In the genomic region with DNA sequence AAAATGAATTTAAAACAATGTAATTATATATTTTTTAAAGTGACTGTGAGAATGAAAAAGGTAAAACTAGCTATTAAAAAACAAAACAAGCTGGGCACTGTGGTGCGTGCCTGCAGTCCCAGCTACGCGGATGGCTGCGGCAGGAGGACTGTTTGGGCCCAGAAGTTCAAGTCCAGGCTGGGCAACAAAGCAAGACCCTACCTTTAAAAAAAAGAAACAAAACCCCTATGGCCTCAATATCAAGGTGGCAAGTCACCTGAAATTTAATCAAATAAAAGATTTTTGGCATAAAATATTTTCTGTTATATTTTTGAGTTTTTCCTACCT, we compare ENCODE assay signal across 15 cellular contexts. TPM values are rescaled to one million over a fixed set of nuclear protein-coding genes. Genes with fewer than 3 reads are reported as not detected.
DNase-seq lines count a peak whose midpoint lies in the region; ATAC-seq and TF ChIP-seq lines count a peak whose summit lies in the region.
"Had no signal": no experiment of that assay in that cellular context is flagged by ENCODE, and none has a peak within 500 bp of the region (broad histone marks: within the 10 kb centered on the region; RNA-seq: fewer than 3 reads in every experiment).

No MANE protein-coding gene starts in this region.

- H3K4me1 Mint-ChIP-seq in stimulated activated memory B cell treated with anti-CD40 and anti-IgM and Interleukin-4, amounts not matched to agents 10 μg/mL and 1 μg/mL and 100 μg/mL, for 72 hours = peaks cover 27% of the 10 kb centered on the region
- H3K4me1 Mint-ChIP-seq: mesothelial cell of epicardium had no signal

- no peaks in the 10 kb centered on the region for H3K9me3 Mint-ChIP-seq in stimulated activated memory B cell treated with anti-CD40 and anti-IgM and Interleukin-4, amounts not matched to agents 10 μg/mL and 1 μg/mL and 100 μg/mL, for 72 hours
- H3K9me3 Mint-ChIP-seq: mesothelial cell of epicardium had no signal

- peaks cover 50% of the 10 kb centered on the region for H3K36me3 Mint-ChIP-seq in stimulated activated memory B cell treated with anti-CD40 and anti-IgM and Interleukin-4, amounts not matched to agents 10 μg/mL and 1 μg/mL and 100 μg/mL, for 72 hours

- no peak for TF ChIP-seq POLR2A in prostate gland (IDR thresholded peaks at IDR 0.05)
- TF ChIP-seq POLR2A in suprapubic skin (IDR thresholded peaks at IDR 0.05) = no peak

- peak overlapping the region; percentile 72 for H3K27ac Mint-ChIP-seq in stimulated activated memory B cell treated with anti-CD40 and anti-IgM and Interleukin-4, amounts not matched to agents 10 μg/mL and 1 μg/mL and 100 μg/mL, for 72 hours
- H3K27ac Mint-ChIP-seq: mesothelial cell of epicardium had no signal

- no peak for TF ChIP-seq EP300 in suprapubic skin (IDR thresholded peaks at IDR 0.05)

- H3K9me3 ChIP-seq in right cardiac atrium (ENCODE audit: control insufficient read depth, low read length) (no peaks in the 10 kb centered on the region), prostate gland (no peaks in the 10 kb centered on the region), suprapubic skin (no peaks in the 10 kb centered on the region)
- H3K9me3 ChIP-seq: A549, uterus had no signal

- H3K27ac ChIP-seq in right cardiac atrium (ENCODE audit: low read length) (peak overlapping the region; percentile 58), prostate gland (no peak overlapping the region), suprapubic skin (no peak overlapping the region)
- H3K27ac ChIP-seq: A549, uterus had no signal

- H3K4me1 ChIP-seq in right cardiac atrium (ENCODE audit: control insufficient read depth, insufficient read depth, low read length) (no peaks in the 10 kb centered on the region), prostate gland (replicated peaks) (no peaks in the 10 kb centered on the region), suprapubic skin (no peaks in the 10 kb centered on the region)
- H3K4me1 ChIP-seq: A549, uterus had no signal

- H3K4me3 Mint-ChIP-seq in stimulated activated memory B cell treated with anti-CD40 and anti-IgM and Interleukin-4, amounts not matched to agents 10 μg/mL and 1 μg/mL and 100 μg/mL, for 72 hours = no peak overlapping the region
- H3K4me3 Mint-ChIP-seq: mesothelial cell of epicardium had no signal

- TF ChIP-seq CTCF in prostate gland (IDR thresholded peaks at IDR 0.05) (no peak), suprapubic skin (IDR thresholded peaks at IDR 0.05) (no peak)

- no peak overlapping the region for H3K4me3 ChIP-seq in right cardiac atrium (ENCODE audit: low read length)
- no peak overlapping the region for H3K4me3 ChIP-seq in prostate gland
- no peak overlapping the region for H3K4me3 ChIP-seq in suprapubic skin
- H3K4me3 ChIP-seq: A549, uterus had no signal

- ATAC-seq in right cardiac atrium = no peak
- no peak for ATAC-seq in left ventricle myocardium superior
- peak; percentile 17 for ATAC-seq in HG02588 (IDR thresholded peaks at IDR 0.05; ENCODE audit: unreplicated experiment)
- ATAC-seq in HG03378 (IDR thresholded peaks at IDR 0.05; ENCODE audit: unreplicated experiment) = peak; percentile 21
- peak; percentile 56 for ATAC-seq in stimulated activated memory B cell treated with anti-CD40 and anti-IgM and Interleukin-4, amounts not matched to agents 10 μg/mL and 1 μg/mL and 100 μg/mL, for 72 hours
- ATAC-seq: A549 had no signal

- DNase-seq in right cardiac atrium (no peak), left ventricle myocardium superior (no peak), prostate gland (ENCODE audit: low spot score) (no peak), NCI-H187 (lab: John Stamatoyannopoulos, UW) (no peak), suprapubic skin (ENCODE audit: low spot score in 2 of 2) (no peak)
- DNase-seq: activated T-cell treated with anti-CD3 and anti-CD28 coated beads, Interleukin-2, amount 50 U/mL, for 48 hours; NCI-H2107; stimulated activated CD8-positive, alpha-beta memory T cell treated with anti-CD3 and anti-CD28 coated beads, Interleukin-4, amount 100 ng/mL, for 48 hours; SW 1271; uterus had no signal

- no peaks in the 10 kb centered on the region for H3K27me3 Mint-ChIP-seq in stimulated activated memory B cell treated with anti-CD40 and anti-IgM and Interleukin-4, amounts not matched to agents 10 μg/mL and 1 μg/mL and 100 μg/mL, for 72 hours

- H3K36me3 ChIP-seq in prostate gland (no peaks in the 10 kb centered on the region), suprapubic skin (peaks cover 75% of the 10 kb centered on the region)
- H3K36me3 ChIP-seq: uterus had no signal

- 92% methylated on average over 4 of the region's 4 CpGs for WGBS in right cardiac atrium
- WGBS in prostate gland = 93% methylated on average over 4 of the region's 4 CpGs
- 94% methylated on average over 4 of the region's 4 CpGs for WGBS in suprapubic skin

- intact Hi-C loops in right cardiac atrium (cut with DNase I) (no loop called here), left ventricle myocardium superior (cut with micrococcal nuclease) (no loop called here), prostate gland (cut with DNase I) (no loop called here)

- H3K27me3 ChIP-seq in right cardiac atrium (ENCODE audit: control insufficient read depth, insufficient read depth) (no peaks in the 10 kb centered on the region), prostate gland (replicated peaks; ENCODE audit: insufficient read depth) (no peaks in the 10 kb centered on the region), suprapubic skin (no peaks in the 10 kb centered on the region)
- H3K27me3 ChIP-seq: uterus had no signal

RNA-seq across cellular contexts. Expression of a gene that starts 46.9 kb away (rescaled TPM):
- total RNA-seq in right cardiac atrium (10 to 100 TPM; 30.9 to 41.1 (median 35.0) TPM), left ventricle myocardium superior (49.7 TPM), prostate gland (10 to 100 TPM; 15.0 to 32.3 TPM), suprapubic skin (10 to 100 TPM; 28.6 to 39.6 (median 37.5) TPM)
- 7.7 TPM for polyA plus RNA-seq in right cardiac atrium

Comparison
In these comparisons a context has a peak if more than half of its experiments do, and no peak if none do; other contexts are left out.
1. ATAC-seq: peak in HG02588 (single experiment), HG03378 (single experiment) and stimulated activated memory B cell treated with anti-CD40 and anti-IgM and Interleukin-4, amounts not matched to agents 10 μg/mL and 1 μg/mL and 100 μg/mL, for 72 hours (single experiment); none in right cardiac atrium (0 of 2) and left ventricle myocardium superior (single experiment).